27 cellular contexts compared by ENCODE assay signal in genomic region chr6:147961473-147962141, GRCh38.
"Had no signal": no experiment of that assay in that cellular context is flagged by ENCODE, and none has a peak within 500 bp of the region (broad histone marks: within the 10 kb centered on the region; RNA-seq: fewer than 3 reads in every experiment).

No MANE protein-coding gene starts in this region.

- H3K4me3 ChIP-seq: body of pancreas, esophagus muscularis mucosa, gastroesophageal sphincter, mucosa of descending colon, suprapubic skin, tibial nerve had no signal

- H3K36me3 Mint-ChIP-seq: activated naive CD4-positive, alpha-beta T cell treated with anti-CD3 and anti-CD28 coated beads, Interleukin-2, amount 50 U/mL, for 24 hours; stimulated activated effector memory CD8-positive, alpha-beta T cell treated with anti-CD3 and anti-CD28 coated beads, Interleukin-12 subunit alpha, Interleukin-12 subunit beta, amount 100 ng/mL, for 72 hours had no signal

- H3K9me3 ChIP-seq: body of pancreas, esophagus muscularis mucosa, gastroesophageal sphincter, mucosa of descending colon, suprapubic skin, tibial nerve had no signal

- H3K4me1 Mint-ChIP-seq: activated CD4-positive, alpha-beta T cell treated with anti-CD3 and anti-CD28 coated beads, Interleukin-2, amount 10 ng/mL, durations not matched to agents 7 days and 5 days; activated naive CD4-positive, alpha-beta T cell treated with anti-CD3 and anti-CD28 coated beads, Interleukin-2, amount 50 U/mL, for 24 hours; stimulated activated effector memory CD8-positive, alpha-beta T cell treated with anti-CD3 and anti-CD28 coated beads, Interleukin-12 subunit alpha, Interleukin-12 subunit beta, amount 100 ng/mL, for 72 hours; stimulated activated naive CD8-positive, alpha-beta T cell treated with anti-CD3 and anti-CD28 coated beads, Interleukin-15, amount 100 ng/mL, for 72 hours had no signal

- H3K27ac ChIP-seq: body of pancreas, esophagus muscularis mucosa, gastroesophageal sphincter, parathyroid adenoma, suprapubic skin, WERI-Rb-1 had no signal

- H3K4me1 ChIP-seq: body of pancreas, gastroesophageal sphincter, parathyroid adenoma, suprapubic skin had no signal

- H3K27me3 ChIP-seq: body of pancreas, esophagus muscularis mucosa, gastroesophageal sphincter, suprapubic skin, tibial nerve had no signal

- H3K4me3 Mint-ChIP-seq: activated CD4-positive, alpha-beta T cell treated with anti-CD3 and anti-CD28 coated beads, Interleukin-2, amount 10 ng/mL, durations not matched to agents 7 days and 5 days; activated CD8-positive, alpha-beta T cell treated with anti-CD3 and anti-CD28 coated beads for 36 hours; activated naive CD4-positive, alpha-beta T cell treated with anti-CD3 and anti-CD28 coated beads, Interleukin-2, amount 50 U/mL, for 24 hours; activated T-helper 1 cell treated with anti-CD3 and anti-CD28 coated beads, Interleukin-12 subunit alpha, Interleukin-12 subunit beta, Interleukin-2, Interleukin-4 antibody, amounts not matched to agents 30 ng/mL and 10 ng/mL and 1 ng/mL, durations not matched to agents 14 hours and 24 hours and 36 hours; stimulated activated effector memory CD8-positive, alpha-beta T cell treated with anti-CD3 and anti-CD28 coated beads, Interleukin-12 subunit alpha, Interleukin-12 subunit beta, amount 100 ng/mL, for 72 hours; stimulated activated naive CD8-positive, alpha-beta T cell treated with anti-CD3 and anti-CD28 coated beads, Interleukin-15, amount 100 ng/mL, for 72 hours had no signal

- H3K36me3 ChIP-seq: esophagus muscularis mucosa, gastroesophageal sphincter, suprapubic skin, tibial nerve, WERI-Rb-1 had no signal

- ATAC-seq: activated CD8-positive, alpha-beta T cell treated with anti-CD3 and anti-CD28 coated beads for 36 hours; body of pancreas; gastroesophageal sphincter; left cardiac atrium; mucosa of descending colon; right cardiac atrium; stimulated activated effector memory CD8-positive, alpha-beta T cell treated with anti-CD3 and anti-CD28 coated beads, Interleukin-12 subunit alpha, Interleukin-12 subunit beta, amount 100 ng/mL, for 72 hours; stimulated activated naive CD8-positive, alpha-beta T cell treated with anti-CD3 and anti-CD28 coated beads, Interleukin-15, amount 100 ng/mL, for 72 hours had no signal

- DNase-seq: activated CD4-positive, alpha-beta T cell treated with anti-CD3 and anti-CD28 coated beads, Interleukin-2, amount 10 ng/mL, durations not matched to agents 7 days and 5 days; activated CD4-positive, CD25-positive, alpha-beta regulatory T cell treated with anti-CD3 and anti-CD28 coated beads, Interleukin-2, amount 50 U/mL, for 72 hours; activated CD8-positive, alpha-beta T cell treated with anti-CD3 and anti-CD28 coated beads for 36 hours; activated gamma-delta T cell treated with Interleukin-2 at 50 U/mL for 16 hours; anterior cingulate cortex; body of pancreas; effector memory CD4-positive, alpha-beta T cell; head of caudate nucleus; hypothalamus; islet precursor cell; left cardiac atrium; mesenchymal stem cell; mucosa of descending colon; nucleus accumbens; right cardiac atrium; small intestine; stimulated activated CD4-positive, alpha-beta T cell treated with anti-CD3 and anti-CD28 coated beads, Interleukin-2, amount 100 ng/mL, for 24 hours; stimulated activated naive CD8-positive, alpha-beta T cell treated with anti-CD3 and anti-CD28 coated beads, Interleukin-15, amount 100 ng/mL, for 72 hours; WERI-Rb-1 had no signal

- H3K27ac Mint-ChIP-seq: activated CD4-positive, alpha-beta T cell treated with anti-CD3 and anti-CD28 coated beads, Interleukin-2, amount 10 ng/mL, durations not matched to agents 7 days and 5 days; activated CD8-positive, alpha-beta T cell treated with anti-CD3 and anti-CD28 coated beads for 36 hours; activated naive CD4-positive, alpha-beta T cell treated with anti-CD3 and anti-CD28 coated beads, Interleukin-2, amount 50 U/mL, for 24 hours; activated T-helper 1 cell treated with anti-CD3 and anti-CD28 coated beads, Interleukin-12 subunit alpha, Interleukin-12 subunit beta, Interleukin-2, Interleukin-4 antibody, amounts not matched to agents 30 ng/mL and 10 ng/mL and 1 ng/mL, durations not matched to agents 14 hours and 24 hours and 36 hours; stimulated activated effector memory CD8-positive, alpha-beta T cell treated with anti-CD3 and anti-CD28 coated beads, Interleukin-12 subunit alpha, Interleukin-12 subunit beta, amount 100 ng/mL, for 72 hours; stimulated activated naive CD8-positive, alpha-beta T cell treated with anti-CD3 and anti-CD28 coated beads, Interleukin-15, amount 100 ng/mL, for 72 hours had no signal

- H3K9me3 Mint-ChIP-seq: stimulated activated effector memory CD8-positive, alpha-beta T cell treated with anti-CD3 and anti-CD28 coated beads, Interleukin-12 subunit alpha, Interleukin-12 subunit beta, amount 100 ng/mL, for 72 hours; stimulated activated naive CD8-positive, alpha-beta T cell treated with anti-CD3 and anti-CD28 coated beads, Interleukin-15, amount 100 ng/mL, for 72 hours had no signal

- H3K27me3 Mint-ChIP-seq: activated CD4-positive, alpha-beta T cell treated with anti-CD3 and anti-CD28 coated beads, Interleukin-2, amount 10 ng/mL, durations not matched to agents 7 days and 5 days; activated CD8-positive, alpha-beta T cell treated with anti-CD3 and anti-CD28 coated beads for 36 hours; activated naive CD4-positive, alpha-beta T cell treated with anti-CD3 and anti-CD28 coated beads, Interleukin-2, amount 50 U/mL, for 24 hours; stimulated activated naive CD8-positive, alpha-beta T cell treated with anti-CD3 and anti-CD28 coated beads, Interleukin-15, amount 100 ng/mL, for 72 hours had no signal
